ENCODE assay signal across 12 cellular contexts in the genomic region with DNA sequence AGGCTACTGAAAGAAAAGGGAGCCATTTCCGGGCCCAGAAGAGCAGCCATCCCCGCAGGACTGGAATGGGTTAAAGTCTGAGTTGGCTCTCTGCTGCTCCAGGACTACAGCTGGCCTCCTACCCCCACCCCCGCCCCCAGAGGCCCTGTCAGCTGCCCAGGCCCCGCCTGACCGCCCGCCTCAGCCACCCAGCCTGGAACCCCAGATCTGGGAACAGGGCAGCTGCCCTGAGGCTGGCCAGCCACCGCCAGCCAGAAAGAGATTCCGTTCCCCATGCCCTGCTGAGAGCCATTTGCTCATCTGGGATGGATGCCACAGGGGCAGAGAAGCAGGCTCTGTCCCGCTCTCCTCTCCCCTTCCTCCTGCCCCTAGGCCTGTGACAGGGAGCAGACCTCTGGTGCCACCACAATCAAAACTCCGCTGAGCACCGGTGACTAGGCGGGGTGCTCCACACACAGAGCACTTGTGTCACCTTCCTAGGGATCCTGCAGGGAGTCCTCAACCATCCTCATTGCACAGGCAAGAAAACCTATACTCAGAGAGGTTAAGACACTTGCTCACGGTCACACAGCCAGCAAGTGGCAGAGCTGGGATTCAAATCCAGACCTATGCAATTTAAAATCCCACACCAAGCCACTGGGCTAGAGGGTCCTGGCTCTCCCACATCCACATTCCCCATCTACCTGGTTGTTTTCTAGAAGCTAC. TPM values are rescaled to one million over a fixed set of nuclear protein-coding genes. Genes with fewer than 3 reads are reported as not detected.
DNase-seq lines count a peak whose midpoint lies in the region.
"Had no signal": no experiment of that assay in that cellular context is flagged by ENCODE, and none has a peak within 500 bp of the region (broad histone marks: within the 10 kb centered on the region; RNA-seq: fewer than 3 reads in every experiment).

No MANE protein-coding gene starts in this region.

- H3K27me3 ChIP-seq in skeletal muscle tissue (ENCODE audit: control insufficient read depth in 3 of 3, insufficient read depth in 3 of 3, low read length in 3 of 3), result no peaks in the 10 kb centered on the region
- H3K27me3 ChIP-seq: esophagus muscularis mucosa, upper lobe of right lung had no signal

- peak overlapping the region; percentile 65 for H3K27ac ChIP-seq in skeletal muscle tissue (ENCODE audit: low read depth, low read length)
- H3K27ac ChIP-seq: 22Rv1, esophagus muscularis mucosa, upper lobe of right lung had no signal

- no peaks in the 10 kb centered on the region for H3K9me3 ChIP-seq in skeletal muscle tissue (ENCODE audit: control insufficient read depth in 3 of 3, low read length in 3 of 3)
- H3K9me3 ChIP-seq: esophagus muscularis mucosa, upper lobe of right lung had no signal

- peak overlapping the region; percentile 41 to 56 (median 45) for H3K4me3 ChIP-seq in skeletal muscle tissue (ENCODE audit: low read length in 3 of 3)
- H3K4me3 ChIP-seq: esophagus muscularis mucosa, upper lobe of right lung had no signal

- H3K9ac ChIP-seq in skeletal muscle tissue (ENCODE audit: low read depth in 1 of 3, low read length in 3 of 3), result peak overlapping the region; percentile 54 to 71 (median 68)

- no peaks in the 10 kb centered on the region for H3K36me3 ChIP-seq in skeletal muscle tissue (ENCODE audit: control insufficient read depth in 3 of 3, insufficient read depth in 3 of 3, low read length in 3 of 3)
- H3K36me3 ChIP-seq: esophagus muscularis mucosa, upper lobe of right lung had no signal

- DNase-seq in NCI-H82 (lab: John Stamatoyannopoulos, UW) (peak; percentile 7), NCI-H82 treated with DMSO at 0.1 percent for 48 hours (lab: John Stamatoyannopoulos, UW; ENCODE audit: unreplicated experiment) (no peak), cerebellum (ENCODE audit: low spot score) (peak; percentile 76), left kidney (ENCODE audit: low read depth, low spot score) (peak; percentile 76), OCI-M1 (lab: John Stamatoyannopoulos, UW) (no peak), dermis blood vessel endothelial cell (no peak)
- DNase-seq in stimulated activated CD4-positive, alpha-beta T cell treated with anti-CD3 and anti-CD28 coated beads, Interleukin-15, amount 100 ng/mL, for 24 hours, result no peak
- DNase-seq: activated CD4-positive, alpha-beta T cell treated with anti-CD3 and anti-CD28 coated beads, Interleukin-2, amount 10 ng/mL, durations not matched to agents 24 days and 14 days; upper lobe of right lung had no signal

- peaks cover 74 to 80% (median 76%) of the 10 kb centered on the region in 3 donors for H3K4me1 ChIP-seq in skeletal muscle tissue (ENCODE audit: control insufficient read depth in 3 of 3, insufficient read depth in 3 of 3, low read length in 3 of 3)
- H3K4me1 ChIP-seq: upper lobe of right lung had no signal

RNA-seq across cellular contexts. Expression of a gene that starts 44.1 kb away (rescaled TPM):
- 47.5 TPM for total RNA-seq in cerebellum
- 16.7 TPM for total RNA-seq in skeletal muscle tissue
- total RNA-seq in dermis blood vessel endothelial cell, result 7.1 and 13.4 TPM in 2 replicates
- total RNA-seq: activated CD4-positive, alpha-beta T cell treated with anti-CD3 and anti-CD28 coated beads, Interleukin-2, amount 10 ng/mL, durations not matched to agents 24 days and 14 days had no signal

Comparison
In these comparisons a context has a peak if more than half of its experiments do, and no peak if none do; other contexts are left out.
1. DNase-seq: peak in NCI-H82 (single experiment), cerebellum (single experiment) and left kidney (single experiment); none in NCI-H82 treated with DMSO at 0.1 percent for 48 hours (single experiment), stimulated activated CD4-positive, alpha-beta T cell treated with anti-CD3 and anti-CD28 coated beads, Interleukin-15, amount 100 ng/mL, for 24 hours (single experiment), OCI-M1 (single experiment) and dermis blood vessel endothelial cell (single experiment).